14 cellular contexts compared by ENCODE assay signal in the genomic region with DNA sequence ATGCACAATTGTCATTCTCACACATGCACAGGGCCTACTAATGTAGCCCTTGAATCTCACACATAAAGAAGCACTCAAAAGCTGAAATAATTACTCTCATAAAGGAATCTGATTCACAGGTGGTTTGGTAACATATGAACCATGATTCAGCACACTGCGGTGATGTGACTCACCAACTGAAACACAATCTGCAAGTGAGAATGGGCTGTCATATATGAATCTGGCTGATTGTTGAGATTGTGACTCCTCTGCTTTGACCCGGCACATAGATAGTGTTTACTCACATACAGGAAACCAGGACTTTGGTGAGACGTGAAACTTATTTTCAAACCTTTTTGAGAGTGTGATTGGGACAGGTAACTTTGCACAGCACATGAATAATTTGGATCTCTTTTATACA. TPM values are rescaled to one million over a fixed set of nuclear protein-coding genes. Genes with fewer than 3 reads are reported as not detected.
"Had no signal": no experiment of that assay in that cellular context is flagged by ENCODE, and none has a peak within 500 bp of the region (broad histone marks: within the 10 kb centered on the region; RNA-seq: fewer than 3 reads in every experiment).

No MANE protein-coding gene starts in this region.

RNA-seq across cellular contexts. Expression of a gene that starts 7.8 kb away (rescaled TPM):
- total RNA-seq: activated CD8-positive, alpha-beta memory T cell treated with anti-CD3 and anti-CD28 coated beads for 36 hours; activated T-helper 1 cell treated with anti-CD3 and anti-CD28 coated beads, Interleukin-12 subunit alpha, Interleukin-12 subunit beta, Interleukin-2, Interleukin-4 antibody, amounts not matched to agents 30 ng/mL and 10 ng/mL and 1 ng/mL, durations not matched to agents 14 hours and 24 hours and 36 hours; breast epithelium; endodermal cell; esophagus mucosa; glomerular endothelial cell; heart right ventricle; kidney epithelial cell; mesothelial cell of epicardium; osteocyte; posterior vena cava; spleen; subcutaneous adipose tissue; thoracic aorta had no signal
